In the genomic region with DNA sequence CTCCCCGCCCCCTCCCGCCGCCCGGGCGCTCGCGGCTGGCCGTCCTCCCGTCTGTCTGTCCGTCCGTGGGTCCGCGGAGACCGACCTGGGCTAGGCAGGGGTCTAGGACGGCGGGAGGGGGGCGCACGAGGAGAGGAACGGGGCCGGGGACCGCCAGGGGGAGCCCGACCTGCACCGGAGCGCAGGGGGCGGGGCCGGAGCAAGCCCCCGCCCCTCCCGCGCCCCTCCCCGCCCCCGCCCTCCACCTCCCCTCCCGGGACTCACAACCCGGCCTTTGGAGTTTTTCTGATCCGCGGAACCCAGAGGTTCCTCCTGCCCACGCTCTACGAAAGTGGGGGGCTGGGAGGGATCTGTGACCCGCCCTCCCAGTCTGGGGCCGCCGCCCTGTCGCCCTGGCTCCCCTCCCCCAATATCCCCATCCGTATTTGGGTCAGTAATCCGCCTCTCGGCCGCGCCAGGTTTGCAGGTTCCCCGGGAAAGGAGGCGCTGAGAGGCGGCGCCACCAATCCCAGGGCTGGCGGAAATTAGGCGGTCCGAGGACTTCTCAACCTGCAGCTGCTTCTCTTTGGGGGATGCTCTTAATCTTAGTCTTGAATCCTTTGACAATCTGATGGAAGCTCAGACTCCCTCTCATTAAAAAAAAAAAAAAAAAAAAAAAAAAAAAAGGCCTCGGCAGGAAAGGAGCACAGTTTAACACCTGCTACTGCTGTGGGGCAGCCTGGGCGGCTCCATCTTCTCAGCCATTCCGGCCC, we compare ENCODE assay signal across 8 cellular contexts. TPM values are rescaled to one million over a fixed set of nuclear protein-coding genes. Genes with fewer than 3 reads are reported as not detected.
DNase-seq lines count a peak whose midpoint lies in the region; ATAC-seq, FAIRE-seq and TF ChIP-seq lines count a peak whose summit lies in the region.

No MANE protein-coding gene starts in this region.

- FAIRE-seq in GM19239 (lab: Jason Lieb, UNC) (peak; percentile 18), H1 (lab: Jason Lieb, UNC) (no peak)

- no peaks in the 10 kb centered on the region for H3K9me3 ChIP-seq in H1 (ENCODE audit: insufficient read depth in 2 of 2, low read depth in 1 of 2, low read length in 1 of 2)

- peaks cover 0 to 5% of the 10 kb centered on the region in 2 experiments for H4K20me1 ChIP-seq in H1 (replicated peaks in 1 of 2; ENCODE audit: control insufficient read depth in 1 of 2, insufficient read depth in 2 of 2, low read length in 2 of 2)

- no peaks in the 10 kb centered on the region; the same call in 1 of the 2 replicates for H3K79me1 ChIP-seq in H1 (ENCODE audit: low read depth, low read length)

- TF ChIP-seq RAD21 in H1 (IDR thresholded peaks at IDR 0.05 in 1 of 2, conservative IDR thresholded peaks at IDR 0.05 in 1 of 2; ENCODE audit: low read depth in 2 of 2, low read length in 2 of 2): peak; percentile 26 to 43; a peak in 3 of 4 replicates

- peak; percentile 41 to 82 (median 78) for TF ChIP-seq CTCF in H1 (IDR thresholded peaks at IDR 0.05; ENCODE audit: control extremely low read depth in 1 of 3, insufficient read depth in 1 of 3, low read depth in 1 of 3, low read length in 3 of 3)

- H3K4ac ChIP-seq in H1 (replicated peaks; ENCODE audit: insufficient read length, low read depth, low read length): no peak overlapping the region

- H2BK15ac ChIP-seq in H1 (ENCODE audit: low read length): no peak overlapping the region

- CTCF ChIA-PET in H1 (lab: Charles Lee; ENCODE audit: partially characterized antibody): interaction anchor here (0.5 to 38.8 kb wide), 28 partner anchors 8 to 184 kb away, joined by 3 to 1414 read pairs (median 4); partner anchors contain the start of genes ABCC8 and USH1C

- DNase-seq in AG08396 (ENCODE audit: low spot score) (peak; percentile 81), GM19239 (ENCODE audit: insufficient read length, low spot score) (peak; percentile 77), NCI-H526 (lab: John Stamatoyannopoulos, UW) (peak; percentile 77 to 96), H1 (ENCODE audit: low read depth in 1 of 2, low spot score in 2 of 2) (peak; percentile 53 to 92), midbrain (lab: John Stamatoyannopoulos, UW) (peak; percentile 56)
- peak; percentile 55 to 64 for DNase-seq in activated CD8-positive, alpha-beta memory T cell treated with anti-CD3 and anti-CD28 coated beads for 4 hours (ENCODE audit: low read depth in 2 of 2)
- DNase-seq in stimulated activated CD8-positive, alpha-beta memory T cell treated with anti-CD3 and anti-CD28 coated beads, Interleukin-2, amount 100 ng/mL, for 1 hour (ENCODE audit: low read depth in 2 of 2): peak; percentile 63 to 75

- TF ChIP-seq EP300 in H1 (IDR thresholded peaks at IDR 0.05; ENCODE audit: borderline replicate concordance in 1 of 2, low read depth in 2 of 2, low read length in 2 of 2): peak in 1 of 2 experiments; percentile 6; a peak in 1 of 3 replicates

- H2BK20ac ChIP-seq in H1 (ENCODE audit: low read length): no peak overlapping the region

- WGBS in H1 (ENCODE audit: extremely low coverage in 1 of 2, insufficient coverage in 1 of 2, insufficient read length in 1 of 2, insufficient replicate concordance in 2 of 2, low coverage in 1 of 2, low lambda C conversion rate in 2 of 2, missing lambda C conversion rate in 1 of 2), 2 experiments: 10% methylated on average over 34 of the region's 56 CpGs; no CpG with 5 or more reads in 1 of the 2 experiments

- H4K5ac ChIP-seq in H1 (ENCODE audit: insufficient read length, low read depth, low read length): peak overlapping the region; percentile 9

- H3K23ac ChIP-seq in H1 (ENCODE audit: insufficient read length): no peak overlapping the region

- H3K18ac ChIP-seq in H1 (ENCODE audit: extremely low read depth, low read length): no peak overlapping the region; the same call in 1 of the 2 replicates

- H3K4me1 ChIP-seq in H1 (replicated peaks in 1 of 4; ENCODE audit: control insufficient read depth in 3 of 4, insufficient read depth in 4 of 4, low read length in 3 of 4): peaks cover 0 to 9% (median 2%) of the 10 kb centered on the region in 4 experiments; a peak in 3 of 7 replicates

- no peak overlapping the region; the same call in 1 of the 2 replicates for H2BK5ac ChIP-seq in H1 (ENCODE audit: low read depth, low read length)

- H3K4me3 ChIP-seq in H1 (ENCODE audit: extremely low read depth in 1 of 4, insufficient read depth in 2 of 4, low read depth in 3 of 4, low read length in 4 of 4): peak overlapping the region; percentile 51 to 80 (median 60)

- peak overlapping the region; percentile 11; the same call in 1 of the 2 replicates for H2AFZ ChIP-seq in H1 (ENCODE audit: low read length)

- H3K4me2 ChIP-seq in H1 (ENCODE audit: insufficient read depth in 1 of 2, low read depth in 2 of 2, low read length in 2 of 2): peak overlapping the region; percentile 68 to 71

- no peaks in the 10 kb centered on the region for H3K23me2 ChIP-seq in H1 (ENCODE audit: low read depth, low read length)

- peaks cover 0 to 7% (median 0%) of the 10 kb centered on the region in 4 experiments; a peak in 4 of 7 replicates for H3K27me3 ChIP-seq in H1 (replicated peaks in 1 of 4; ENCODE audit: control insufficient read depth in 3 of 4, extremely low read depth in 1 of 4, insufficient read depth in 3 of 4, low read length in 3 of 4)

- no peaks in the 10 kb centered on the region for H3K79me2 ChIP-seq in H1 (ENCODE audit: control insufficient read depth in 1 of 2, insufficient read depth in 2 of 2, low read length in 2 of 2)

- H4K91ac ChIP-seq in H1 (replicated peaks; ENCODE audit: insufficient read length, low read length): peak overlapping the region; percentile 66

- no peak overlapping the region for H3K14ac ChIP-seq in H1 (ENCODE audit: insufficient read length)

- peak; percentile 35 for ATAC-seq in HG03520 (IDR thresholded peaks at IDR 0.05; ENCODE audit: unreplicated experiment)

- no peak overlapping the region for H3K27ac ChIP-seq in H1 (ENCODE audit: low read depth, low read length)

- H3K36me3 ChIP-seq in H1 (ENCODE audit: control insufficient read depth in 2 of 4, insufficient read depth in 4 of 4, low read length in 3 of 4): no peaks in the 10 kb centered on the region

- H2AK5ac ChIP-seq in H1 (ENCODE audit: low read depth, low read length): no peak overlapping the region

- H3K9ac ChIP-seq in H1 (replicated peaks in 1 of 4; ENCODE audit: extremely low read depth in 1 of 4, low read depth in 3 of 4, low read length in 3 of 4): no peak overlapping the region

- no peak overlapping the region for H3K56ac ChIP-seq in H1 (replicated peaks; ENCODE audit: insufficient read length, low read depth, low read length)

- POLR2A ChIA-PET in H1 (lab: Charles Lee; ENCODE audit: partially characterized antibody): interaction anchor here (1.4 to 2.2 kb wide), 2 partner anchors 12 to 86 kb away, joined by 4 to 6 read pairs; no protein-coding TSS in a partner anchor

- peak overlapping the region; percentile 58 for H4K8ac ChIP-seq in H1 (ENCODE audit: extremely low read depth, insufficient read depth, low read length)

- H2BK120ac ChIP-seq in H1 (replicated peaks; ENCODE audit: low read depth, low read length): no peak overlapping the region

- H2BK12ac ChIP-seq in H1 (ENCODE audit: low read depth, low read length): no peak overlapping the region

- no peak for TF ChIP-seq POLR2A in H1 (IDR thresholded peaks at IDR 0.05; ENCODE audit: control extremely low read depth in 1 of 2, low read depth in 2 of 2, low read length in 2 of 2)

TF ChIP-seq in H1, 55 proteins besides CTCF, POLR2A, EP300 and RAD21 (continues in another document):
- TF ChIP-seq EZH2 (IDR thresholded peaks at IDR 0.05; ENCODE audit: low read depth, low read length, severe bottlenecking) (no peak), JUND (IDR thresholded peaks at IDR 0.05; ENCODE audit: low read length) (no peak), TBP (IDR thresholded peaks at IDR 0.05; ENCODE audit: low read depth, low read length) (no peak; the same call in 1 of the 2 replicates), RXRA (IDR thresholded peaks at IDR 0.05; ENCODE audit: insufficient read depth, low read depth, low read length) (no peak), GTF2F1 (IDR thresholded peaks at IDR 0.05; ENCODE audit: borderline replicate concordance, low read depth, low read length) (no peak), RFX5 (IDR thresholded peaks at IDR 0.05; ENCODE audit: borderline replicate concordance, low read depth, low read length) (no peak), HDAC2 (IDR thresholded peaks at IDR 0.05; ENCODE audit: borderline replicate concordance in 1 of 2, low read depth in 2 of 2, low read length in 2 of 2) (no peak), FOSL1 (IDR thresholded peaks at IDR 0.05; ENCODE audit: insufficient read depth, low read depth, low read length) (no peak)
- TF ChIP-seq, protein P1, sequence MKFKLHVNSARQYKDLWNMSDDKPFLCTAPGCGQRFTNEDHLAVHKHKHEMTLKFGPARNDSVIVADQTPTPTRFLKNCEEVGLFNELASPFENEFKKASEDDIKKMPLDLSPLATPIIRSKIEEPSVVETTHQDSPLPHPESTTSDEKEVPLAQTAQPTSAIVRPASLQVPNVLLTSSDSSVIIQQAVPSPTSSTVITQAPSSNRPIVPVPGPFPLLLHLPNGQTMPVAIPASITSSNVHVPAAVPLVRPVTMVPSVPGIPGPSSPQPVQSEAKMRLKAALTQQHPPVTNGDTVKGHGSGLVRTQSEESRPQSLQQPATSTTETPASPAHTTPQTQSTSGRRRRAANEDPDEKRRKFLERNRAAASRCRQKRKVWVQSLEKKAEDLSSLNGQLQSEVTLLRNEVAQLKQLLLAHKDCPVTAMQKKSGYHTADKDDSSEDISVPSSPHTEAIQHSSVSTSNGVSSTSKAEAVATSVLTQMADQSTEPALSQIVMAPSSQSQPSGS (IDR thresholded peaks at IDR 0.05; ENCODE audit: low read length): no peak

RNA-seq across cellular contexts. Expression of gene KCNJ11, which starts 0.9 kb away (rescaled TPM):
- total RNA-seq in H1 (2021; fragmentation: NEBNext Ultra II Directional; extraction: Animal tissue kit (Norgen Biotek cat#: 25700)): 6.3 and 8.3 TPM in 2 replicates
- polyA plus RNA-seq in H1 (2011; rRNA removed): 3.8 and 6.5 TPM in 2 replicates
- 6.6 TPM for polyA plus RNA-seq in H1 (2011; cell fraction: cytosol; rRNA removed)
- 6.2 TPM for polyA plus RNA-seq in H1 (2011; cell fraction: nucleus; rRNA removed)
- polyA plus RNA-seq in H1 (2012, experiment 1 of 2): 5.3 to 11.5 TPM (median 8.7 TPM) in 4 replicates
- 4.7 TPM for polyA plus RNA-seq in H1 (2012, experiment 2 of 2)
- polyA plus RNA-seq in H1 (2013, experiment 1 of 2): 2.4 TPM
- polyA plus RNA-seq in H1 (2013, experiment 2 of 2): 2.6 TPM
- 8.1 and 10.1 TPM in 2 replicates for polyA minus RNA-seq in H1 (2011; rRNA and poly(A)+ RNA removed)
- 12.1 TPM for polyA minus RNA-seq in H1 (2011; cell fraction: cytosol; rRNA and poly(A)+ RNA removed)
- 5.4 TPM for polyA minus RNA-seq in H1 (2011; cell fraction: nucleus; rRNA and poly(A)+ RNA removed)

RNA-seq across cellular contexts. Expression of gene NCR3LG1, which starts 37.8 kb away (rescaled TPM):
- 1.7 and 1.9 TPM in 2 replicates for total RNA-seq in H1 (2021; fragmentation: NEBNext Ultra II Directional; extraction: Animal tissue kit (Norgen Biotek cat#: 25700))
- polyA plus RNA-seq in H1 (2011; rRNA removed): 0.49 and 0.68 TPM in 2 replicates
- polyA plus RNA-seq in H1 (2011; cell fraction: cytosol; rRNA removed): 0.52 TPM
- polyA plus RNA-seq in H1 (2011; cell fraction: nucleus; rRNA removed): 1.6 TPM
- 0.74 to 1.1 TPM (median 0.81 TPM) in 4 replicates for polyA plus RNA-seq in H1 (2012, experiment 1 of 2)
- polyA plus RNA-seq in H1 (2012, experiment 2 of 2): 0.05 TPM
- polyA plus RNA-seq in H1 (2013, experiment 1 of 2): 2.2 TPM
- 2.1 TPM for polyA plus RNA-seq in H1 (2013, experiment 2 of 2)
- 2.1 and 4.1 TPM in 2 replicates for polyA minus RNA-seq in H1 (2011; rRNA and poly(A)+ RNA removed)
- 1.1 TPM for polyA minus RNA-seq in H1 (2011; cell fraction: cytosol; rRNA and poly(A)+ RNA removed)
- polyA minus RNA-seq in H1 (2011; cell fraction: nucleus; rRNA and poly(A)+ RNA removed): 4.0 TPM
